In genomic region chr20:42191140-42191860, GRCh38 we compare ENCODE assay signal across 1 cellular context.
TF ChIP-seq lines count a peak whose summit lies in the region.

No MANE protein-coding gene starts in this region.

TF ChIP-seq in neural cell, 6 proteins besides CTCF, POLR2A, EP300 and RAD21 (continued from another document):
- TF ChIP-seq REST (IDR thresholded peaks at IDR 0.05; ENCODE audit: borderline replicate concordance) = no peak
